In the genomic region with DNA sequence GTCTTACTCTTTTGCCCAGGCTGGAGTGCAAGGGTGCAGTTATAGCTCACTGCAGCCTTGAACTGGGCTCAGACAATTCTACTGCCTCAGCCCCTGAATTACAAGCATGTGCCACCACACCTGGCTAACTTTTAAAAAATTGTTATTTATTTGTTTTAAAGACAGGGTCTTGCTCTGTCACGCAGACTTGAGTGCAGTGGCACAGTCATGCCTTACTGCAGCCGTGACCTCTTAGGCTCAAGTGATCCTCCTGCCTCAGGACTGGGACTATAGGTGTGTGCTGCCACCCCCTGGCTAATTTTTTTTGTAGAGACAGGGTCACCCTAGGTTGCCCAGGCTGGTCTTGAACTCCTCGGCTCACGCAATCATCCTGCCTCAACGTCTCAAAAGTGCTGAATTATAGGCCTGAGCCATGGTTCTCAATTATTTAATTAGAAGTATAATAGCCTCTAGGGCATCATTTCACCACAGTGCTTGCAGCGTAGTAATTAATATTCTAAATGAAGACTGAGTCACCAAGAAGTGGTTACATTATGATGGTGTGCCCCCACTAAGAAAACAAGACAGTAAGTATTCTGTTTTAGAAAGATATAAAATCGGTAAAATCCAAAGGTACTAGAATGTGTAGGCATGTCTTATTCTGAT, we compare ENCODE assay signal across 9 cellular contexts.
DNase-seq lines count a peak whose midpoint lies in the region; ATAC-seq, FAIRE-seq and TF ChIP-seq lines count a peak whose summit lies in the region.
"Had no signal": no experiment of that assay in that cellular context is flagged by ENCODE, and none has a peak within 500 bp of the region (broad histone marks: within the 10 kb centered on the region; RNA-seq: fewer than 3 reads in every experiment).

No MANE protein-coding gene starts in this region.

- DNase-seq in D721Med (ENCODE audit: insufficient read length, low spot score) = no peak
- peak; percentile 15 for DNase-seq in activated CD4-positive, CD25-positive, alpha-beta regulatory T cell treated with anti-CD3 and anti-CD28 coated beads, Interleukin-2, amount 50 U/mL, for 16 hours (ENCODE audit: low read depth, low spot score)
- peak; percentile 1 for DNase-seq in effector CD8-positive, alpha-beta T cell (lab: John Stamatoyannopoulos, UW)
- DNase-seq in natural killer cell treated with Interleukin-12 subunit alpha and Interleukin-12 subunit beta and Interleukin-15 and Interleukin-18, amount 100 ng/mL, for 72 hours (ENCODE audit: low spot score) = no peak

- H3K4me1 Mint-ChIP-seq in natural killer cell treated with Interleukin-12 subunit alpha and Interleukin-12 subunit beta and Interleukin-15 and Interleukin-18, amount 100 ng/mL, for 72 hours (ENCODE audit: low read depth in 2 of 2) = peaks cover 11 to 38% of the 10 kb centered on the region in 2 donors

- FAIRE-seq in D721Med (lab: Jason Lieb, UNC) = no peak

- no peak overlapping the region for H3K4me3 Mint-ChIP-seq in natural killer cell treated with Interleukin-12 subunit alpha and Interleukin-12 subunit beta and Interleukin-15 and Interleukin-18, amount 100 ng/mL, for 72 hours
- H3K4me3 Mint-ChIP-seq: T-helper 1 cell treated with Interleukin-12 subunit alpha and Interleukin-12 subunit beta and Interleukin-4 antibody, amounts not matched to agents 30 μg/mL and 1 μg/mL, for 36 hours had no signal

- peak; percentile 44 for TF ChIP-seq CTCF in D721Med (IDR thresholded peaks at IDR 0.05; ENCODE audit: insufficient read depth, missing control alignments)

- no peak overlapping the region for H3K27ac Mint-ChIP-seq in natural killer cell treated with Interleukin-12 subunit alpha and Interleukin-12 subunit beta and Interleukin-15 and Interleukin-18, amount 100 ng/mL, for 72 hours
- H3K27ac Mint-ChIP-seq: T-helper 1 cell treated with Interleukin-12 subunit alpha and Interleukin-12 subunit beta and Interleukin-4 antibody, amounts not matched to agents 30 μg/mL and 1 μg/mL, for 36 hours had no signal

- TF ChIP-seq EP300 in Ishikawa (IDR thresholded peaks at IDR 0.05; ENCODE audit: borderline replicate concordance) = no peak

- H3K9me3 Mint-ChIP-seq in natural killer cell treated with Interleukin-12 subunit alpha and Interleukin-12 subunit beta and Interleukin-15 and Interleukin-18, amount 100 ng/mL, for 72 hours = no peaks in the 10 kb centered on the region
- H3K9me3 Mint-ChIP-seq: T-helper 1 cell treated with Interleukin-12 subunit alpha and Interleukin-12 subunit beta and Interleukin-4 antibody, amounts not matched to agents 30 μg/mL and 1 μg/mL, for 36 hours had no signal

- no peaks in the 10 kb centered on the region for H3K27me3 Mint-ChIP-seq in natural killer cell treated with Interleukin-12 subunit alpha and Interleukin-12 subunit beta and Interleukin-15 and Interleukin-18, amount 100 ng/mL, for 72 hours

- no peaks in the 10 kb centered on the region for H3K36me3 Mint-ChIP-seq in natural killer cell treated with Interleukin-12 subunit alpha and Interleukin-12 subunit beta and Interleukin-15 and Interleukin-18, amount 100 ng/mL, for 72 hours

- peak; percentile 78 for ATAC-seq in GM19395 (IDR thresholded peaks at IDR 0.05; ENCODE audit: unreplicated experiment)
- peak; percentile 61 to 66 for ATAC-seq in natural killer cell treated with Interleukin-12 subunit alpha and Interleukin-12 subunit beta and Interleukin-15 and Interleukin-18, amount 100 ng/mL, for 72 hours
- ATAC-seq in GM21515 (IDR thresholded peaks at IDR 0.05; ENCODE audit: unreplicated experiment) = no peak
- ATAC-seq in HG02884 (IDR thresholded peaks at IDR 0.05; ENCODE audit: unreplicated experiment) = no peak

- TF ChIP-seq RAD21 in Ishikawa (IDR thresholded peaks at IDR 0.05; ENCODE audit: low read depth) = peak; percentile 72

TF ChIP-seq in Ishikawa, 13 proteins besides CTCF, POLR2A, EP300 and RAD21:
- TF ChIP-seq TEAD4 (IDR thresholded peaks at IDR 0.05) (no peak), YY1 (IDR thresholded peaks at IDR 0.05; ENCODE audit: low read depth) (no peak), ZBTB7A (IDR thresholded peaks at IDR 0.05; ENCODE audit: low read depth) (no peak), TCF12 (IDR thresholded peaks at IDR 0.05; ENCODE audit: low read depth) (no peak), CREB1 (IDR thresholded peaks at IDR 0.05; ENCODE audit: low read depth) (no peak), CEBPB (IDR thresholded peaks at IDR 0.05) (no peak), REST (IDR thresholded peaks at IDR 0.05; ENCODE audit: low read depth) (no peak)
- TF ChIP-seq, protein P1, sequence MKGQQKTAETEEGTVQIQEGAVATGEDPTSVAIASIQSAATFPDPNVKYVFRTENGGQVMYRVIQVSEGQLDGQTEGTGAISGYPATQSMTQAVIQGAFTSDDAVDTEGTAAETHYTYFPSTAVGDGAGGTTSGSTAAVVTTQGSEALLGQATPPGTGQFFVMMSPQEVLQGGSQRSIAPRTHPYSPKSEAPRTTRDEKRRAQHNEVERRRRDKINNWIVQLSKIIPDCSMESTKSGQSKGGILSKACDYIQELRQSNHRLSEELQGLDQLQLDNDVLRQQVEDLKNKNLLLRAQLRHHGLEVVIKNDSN (IDR thresholded peaks at IDR 0.05) = no peak

Comparison
In these comparisons a context has a peak if more than half of its experiments do, and no peak if none do; other contexts are left out.
1. DNase-seq: peak in activated CD4-positive, CD25-positive, alpha-beta regulatory T cell treated with anti-CD3 and anti-CD28 coated beads, Interleukin-2, amount 50 U/mL, for 16 hours (single experiment) and effector CD8-positive, alpha-beta T cell (single experiment); none in D721Med (single experiment) and natural killer cell treated with Interleukin-12 subunit alpha and Interleukin-12 subunit beta and Interleukin-15 and Interleukin-18, amount 100 ng/mL, for 72 hours (single experiment).
2. ATAC-seq: peak in GM19395 (single experiment) and natural killer cell treated with Interleukin-12 subunit alpha and Interleukin-12 subunit beta and Interleukin-15 and Interleukin-18, amount 100 ng/mL, for 72 hours (2 of 2); none in GM21515 (single experiment) and HG02884 (single experiment).